Comparison of ENCODE assay signal across 10 cellular contexts in genomic region chr17:78323821-78324390, GRCh38. TPM values are rescaled to one million over a fixed set of nuclear protein-coding genes. Genes with fewer than 3 reads are reported as not detected.
A peak's percentile ranks its signal among the peaks of the same experiment; 100 is the strongest.
DNase-seq lines count a peak whose midpoint lies in the region; ATAC-seq and TF ChIP-seq lines count a peak whose summit lies in the region.
"Had no signal": no experiment of that assay in that cellular context is flagged by ENCODE, and none has a peak within 500 bp of the region (broad histone marks: within the 10 kb centered on the region; RNA-seq: fewer than 3 reads in every experiment).

No MANE protein-coding gene starts in this region.

- H3K4me1 Mint-ChIP-seq in GM23338, result peaks cover 35% of the 10 kb centered on the region
- H3K4me1 Mint-ChIP-seq in T-cell, result peaks cover 21 to 30% (median 25%) of the 10 kb centered on the region in 3 donors

- POLR2A ChIA-PET in T-cell (lab: Charles Lee), result no interaction called here

- ATAC-seq in GM23338 (no peak), T-cell (replicated peaks in 1 of 4) (peak in 1 of 4 experiments; percentile 22), gastroesophageal sphincter (no peak), GM21367 (IDR thresholded peaks at IDR 0.05; ENCODE audit: unreplicated experiment) (no peak)

- CTCF ChIA-PET in T-cell (lab: Charles Lee), result no interaction called here

- no peaks in the 10 kb centered on the region for H3K36me3 Mint-ChIP-seq in GM23338 (ENCODE audit: low read depth)
- H3K36me3 Mint-ChIP-seq in T-cell, result no peaks in the 10 kb centered on the region
- H3K36me3 Mint-ChIP-seq: WTC11 had no signal

- no peaks in the 10 kb centered on the region for H3K9me3 ChIP-seq in gastroesophageal sphincter
- H3K9me3 ChIP-seq in skeletal muscle tissue (ENCODE audit: control insufficient read depth in 3 of 3, low read length in 3 of 3), result no peaks in the 10 kb centered on the region

- H4K20me1 ChIP-seq in GM23338 (replicated peaks; ENCODE audit: insufficient read depth), result no peaks in the 10 kb centered on the region

- no peak overlapping the region; the same call in 1 of the 2 replicates for H3K4me2 ChIP-seq in GM23338

- TF ChIP-seq POLR2A in gastroesophageal sphincter (IDR thresholded peaks at IDR 0.05), result no peak

- no peak overlapping the region for H2AFZ ChIP-seq in GM23338

- H3F3A ChIP-seq in GM23338 (replicated peaks; ENCODE audit: low read depth), result peaks cover 17% of the 10 kb centered on the region

- H3K4me3 ChIP-seq in GM23338 (no peak overlapping the region), gastroesophageal sphincter (peak overlapping the region in 1 of 2 donors; percentile 25), skeletal muscle tissue (ENCODE audit: low read length in 3 of 3) (peak overlapping the region in 1 of 3 donors; percentile 24)

- H3K79me2 ChIP-seq in GM23338 (replicated peaks; ENCODE audit: insufficient read depth), result no peaks in the 10 kb centered on the region

- no peaks in the 10 kb centered on the region for H3K9me2 ChIP-seq in GM23338 (ENCODE audit: insufficient read depth)

- H3K9me3 Mint-ChIP-seq in GM23338 (no peaks in the 10 kb centered on the region), T-cell (no peaks in the 10 kb centered on the region)
- H3K9me3 Mint-ChIP-seq: WTC11 had no signal

- H3K27ac Mint-ChIP-seq in GM23338 (peak overlapping the region; percentile 73; the same call in 1 of the 2 replicates), T-cell (peak overlapping the region; percentile 76 to 83)

- H3K27me3 Mint-ChIP-seq in GM23338 (ENCODE audit: insufficient read depth, low read depth, poor library complexity) (peaks cover 15% of the 10 kb centered on the region), T-cell (no peaks in the 10 kb centered on the region)

- no peak overlapping the region for H3K27ac ChIP-seq in GM23338 (ENCODE audit: low read depth)
- peak overlapping the region; percentile 78 to 95 (median 88) for H3K27ac ChIP-seq in gastroesophageal sphincter
- peak overlapping the region; percentile 94 for H3K27ac ChIP-seq in skeletal muscle tissue (ENCODE audit: low read depth, low read length)

- DNase-seq in GM23338 (ENCODE audit: low spot score), result no peak
- DNase-seq in T-cell, result no peak
- no peak for DNase-seq in NCI-H345 treated with DMSO at 0.1 percent for 48 hours (lab: John Stamatoyannopoulos, UW; ENCODE audit: unreplicated experiment)
- DNase-seq in C1 segment of cervical spinal cord (lab: John Stamatoyannopoulos, UW), result no peak
- no peak for DNase-seq in GM03348 (ENCODE audit: low spot score)
- DNase-seq: NCI-H510A had no signal

- TF ChIP-seq CTCF in GM23338 (conservative IDR thresholded peaks at IDR 0.05; ENCODE audit: low read depth in 2 of 2) (no peak), gastroesophageal sphincter (IDR thresholded peaks at IDR 0.05) (no peak)

- H3K36me3 ChIP-seq in GM23338 (ENCODE audit: insufficient read depth) (no peaks in the 10 kb centered on the region), gastroesophageal sphincter (no peaks in the 10 kb centered on the region), skeletal muscle tissue (ENCODE audit: control insufficient read depth in 3 of 3, insufficient read depth in 3 of 3, low read length in 3 of 3) (no peaks in the 10 kb centered on the region)

- 0 to 33% methylated on average over 3 to 7 of the region's 7 CpGs for WGBS in gastroesophageal sphincter (ENCODE audit: low coverage in 1 of 2), 2 donors

- H3K27me3 ChIP-seq in GM23338 (ENCODE audit: insufficient read depth) (no peaks in the 10 kb centered on the region), gastroesophageal sphincter (no peaks in the 10 kb centered on the region), skeletal muscle tissue (ENCODE audit: control insufficient read depth in 3 of 3, insufficient read depth in 3 of 3, low read length in 3 of 3) (no peaks in the 10 kb centered on the region)

- H3K4me3 Mint-ChIP-seq in GM23338 (no peak overlapping the region; the same call in 2 of the 3 replicates), T-cell (peak overlapping the region in 1 of 3 donors; percentile 54)

- no peak for TF ChIP-seq EP300 in gastroesophageal sphincter (IDR thresholded peaks at IDR 0.05)

- H3K4me1 ChIP-seq in GM23338 (ENCODE audit: insufficient read depth) (peaks cover 11% of the 10 kb centered on the region), gastroesophageal sphincter (peaks cover 0 to 42% (median 24%) of the 10 kb centered on the region in 3 donors), skeletal muscle tissue (ENCODE audit: control insufficient read depth in 3 of 3, insufficient read depth in 3 of 3, low read length in 3 of 3) (peaks cover 36 to 38% (median 38%) of the 10 kb centered on the region in 3 donors)

- H3K9ac ChIP-seq in skeletal muscle tissue (ENCODE audit: low read depth in 1 of 3, low read length in 3 of 3), result peak overlapping the region; percentile 44 to 71 (median 52)

TF ChIP-seq in GM23338, 12 proteins besides CTCF, POLR2A, EP300 and RAD21:
- TF ChIP-seq EZH2phosphoT487 (IDR thresholded peaks at IDR 0.05; ENCODE audit: unreplicated experiment) (no peak), ZNF114 (CRISPR knock-in tag; IDR thresholded peaks at IDR 0.05) (no peak), CREB1 (CRISPR knock-in tag; IDR thresholded peaks at IDR 0.05; ENCODE audit: low read depth) (no peak), NANOG (IDR thresholded peaks at IDR 0.05; ENCODE audit: borderline replicate concordance) (no peak), JUNB (IDR thresholded peaks at IDR 0.05; ENCODE audit: unreplicated experiment) (no peak)
TF ChIP-seq in GM23338: peak in this region for 0.

RNA-seq across cellular contexts. Expression of gene SOCS3, which starts 36.0 kb away (rescaled TPM):
- total RNA-seq in GM23338 (2014; rRNA removed; shearing (Covaris generic)), result 25.1 and 32.9 TPM in 2 replicates
- 13.2 TPM in 2 replicates for polyA plus RNA-seq in GM23338 (2016; fragmentation: Nextera tagmentation; extraction: Ambion mirVana)
- total RNA-seq in T-cell, result 100 to 1,000 TPM in 2 of 5 donors, 10 to 100 TPM in 3; 14.2 to 248 (median 19.9) TPM
- total RNA-seq in gastroesophageal sphincter, result 100 to 1,000 TPM in 1 of 4 donors, 10 to 100 TPM in 3; 11.5 to 423 (median 38.2) TPM
- 15.7 TPM for total RNA-seq in skeletal muscle tissue

RNA-seq across cellular contexts. Expression of gene PGS1, which starts 54.5 kb away (rescaled TPM):
- 65.8 and 67.1 TPM in 2 replicates for total RNA-seq in GM23338 (2014; rRNA removed; shearing (Covaris generic))
- 42.5 and 43.9 TPM in 2 replicates for polyA plus RNA-seq in GM23338 (2016; fragmentation: Nextera tagmentation; extraction: Ambion mirVana)
- total RNA-seq in T-cell (10 to 100 TPM; 60.5 to 87.2 (median 78.9) TPM), gastroesophageal sphincter (10 to 100 TPM; 24.1 to 53.0 (median 38.8) TPM), skeletal muscle tissue (15.1 TPM)
